Comparison of ENCODE assay signal across 8 cellular contexts in the genomic region with DNA sequence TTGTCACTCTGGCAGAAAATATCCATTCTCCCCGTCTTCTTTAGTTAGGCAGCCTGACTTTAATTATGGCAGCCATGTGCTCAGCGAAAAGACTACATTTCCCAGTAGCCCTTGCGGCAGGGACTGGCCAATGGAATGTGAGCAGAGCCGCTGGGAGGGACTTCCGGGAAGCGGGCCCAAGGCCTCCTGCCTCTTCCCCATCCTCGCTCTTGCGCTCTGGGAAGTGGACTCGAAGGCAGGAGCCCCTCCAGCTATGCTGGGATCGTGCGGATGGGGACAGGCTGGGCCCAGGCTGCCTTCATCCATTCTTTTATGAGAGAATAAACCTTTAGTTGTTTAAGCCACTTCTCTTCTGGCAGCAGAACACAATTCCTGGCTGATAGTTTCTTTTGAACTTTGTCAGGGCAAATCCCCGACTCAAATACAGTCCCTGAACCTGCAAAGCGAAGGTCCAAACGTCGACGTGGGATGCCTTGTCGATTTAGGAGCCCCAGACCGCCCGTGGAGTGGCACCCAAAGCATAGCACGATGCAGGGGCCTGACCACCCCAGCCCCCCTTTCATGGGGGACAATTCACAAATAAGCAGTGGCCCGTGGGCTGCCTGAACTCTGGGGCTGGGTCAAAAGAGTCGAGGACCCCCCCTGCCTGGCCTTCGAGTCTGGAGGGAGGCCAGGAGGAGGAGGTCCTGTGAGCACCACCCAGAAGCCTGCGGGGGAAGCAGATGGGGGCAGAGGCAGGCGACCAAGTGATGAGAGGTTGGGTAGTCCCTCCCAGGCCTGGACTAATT. TPM values are rescaled to one million over a fixed set of nuclear protein-coding genes. Genes with fewer than 3 reads are reported as not detected.
DNase-seq lines count a peak whose midpoint lies in the region; ATAC-seq, FAIRE-seq and TF ChIP-seq lines count a peak whose summit lies in the region.

No MANE protein-coding gene starts in this region.

- H3K27me3 Mint-ChIP-seq in activated naive CD4-positive, alpha-beta T cell treated with anti-CD3 and anti-CD28 coated beads, Interleukin-2, amount 10 ng/mL, durations not matched to agents 7 days and 5 days = peaks cover 5% of the 10 kb centered on the region

- intact Hi-C loops in head of caudate nucleus (cut with DNase I) (no loop called here), prostate gland (cut with DNase I) (no loop called here)

- no peak for TF ChIP-seq CTCF in NB4 (IDR thresholded peaks at IDR 0.05; ENCODE audit: low read depth, low read length)
- TF ChIP-seq CTCF in prostate gland (IDR thresholded peaks at IDR 0.05) = no peak

- peak; percentile 97 for ATAC-seq in SK-N-SH treated with all-trans-retinoic acid at 6 μM for 48 hours

- no peak overlapping the region for H3K27ac ChIP-seq in prostate gland

- H3K4me3 ChIP-seq in NB4 (ENCODE audit: low read depth, low read length) (no peak overlapping the region), prostate gland (no peak overlapping the region)

- TF ChIP-seq POLR2A in NB4 (IDR thresholded peaks at IDR 0.05; ENCODE audit: extremely low read depth, insufficient read length) (no peak), prostate gland (IDR thresholded peaks at IDR 0.05) (no peak)

- CTCF ChIA-PET in HEK293T (lab: Yijun Ruan, JAX) = interaction anchor here (0.9 to 1.3 kb wide), 2 partner anchors 125 to 135 kb away, joined by 3 read pairs; no protein-coding TSS in a partner anchor
- CTCF ChIA-PET in activated naive CD4-positive, alpha-beta T cell treated with anti-CD3 and anti-CD28 coated beads, Interleukin-2, amount 10 ng/mL, durations not matched to agents 7 days and 5 days (lab: Charles Lee) = interaction anchor here (0.8 to 2.6 kb wide), 2 partner anchors 126 to 135 kb away, joined by 3 to 7 read pairs; no protein-coding TSS in a partner anchor

- H3K36me3 Mint-ChIP-seq in activated naive CD4-positive, alpha-beta T cell treated with anti-CD3 and anti-CD28 coated beads, Interleukin-2, amount 10 ng/mL, durations not matched to agents 7 days and 5 days = peaks cover 1% of the 10 kb centered on the region

- POLR2A ChIA-PET in HEK293T (lab: Yijun Ruan, JAX) = interaction anchor here (1.4 kb wide), 1 partner anchor 12 kb away, joined by 4 read pairs; no protein-coding TSS in a partner anchor

- no peaks in the 10 kb centered on the region for H3K27me3 ChIP-seq in prostate gland (replicated peaks; ENCODE audit: insufficient read depth)

- no peaks in the 10 kb centered on the region for H3K36me3 ChIP-seq in prostate gland

- H3K9me3 Mint-ChIP-seq in activated naive CD4-positive, alpha-beta T cell treated with anti-CD3 and anti-CD28 coated beads, Interleukin-2, amount 10 ng/mL, durations not matched to agents 7 days and 5 days = peaks cover 2% of the 10 kb centered on the region

- H3K9me3 ChIP-seq in prostate gland = no peaks in the 10 kb centered on the region

- peaks cover 7% of the 10 kb centered on the region for H3K4me1 Mint-ChIP-seq in activated naive CD4-positive, alpha-beta T cell treated with anti-CD3 and anti-CD28 coated beads, Interleukin-2, amount 10 ng/mL, durations not matched to agents 7 days and 5 days

- DNase-seq in GM03348 (ENCODE audit: low spot score) (peak; percentile 95), HEK293T (ENCODE audit: extremely low spot score) (peak; percentile 92), NB4 (ENCODE audit: low read depth) (peak; percentile 86), head of caudate nucleus (peak; percentile 85 to 96 (median 93)), prostate gland (ENCODE audit: low spot score) (peak; percentile 72), urothelium cell line (ENCODE audit: low spot score) (peak; percentile 97)
- peak; percentile 93 for DNase-seq in activated naive CD4-positive, alpha-beta T cell treated with anti-CD3 and anti-CD28 coated beads, Interleukin-2, amount 10 ng/mL, durations not matched to agents 7 days and 5 days

- WGBS in prostate gland = 56% methylated on average over 25 of the region's 25 CpGs

- H3K4me1 ChIP-seq in prostate gland (replicated peaks) = no peaks in the 10 kb centered on the region

- FAIRE-seq in urothelium cell line (lab: Jason Lieb, UNC) = peak; percentile 91

- peak overlapping the region; percentile 75 for H3K27ac Mint-ChIP-seq in activated naive CD4-positive, alpha-beta T cell treated with anti-CD3 and anti-CD28 coated beads, Interleukin-2, amount 10 ng/mL, durations not matched to agents 7 days and 5 days

- H3K4me3 Mint-ChIP-seq in activated naive CD4-positive, alpha-beta T cell treated with anti-CD3 and anti-CD28 coated beads, Interleukin-2, amount 10 ng/mL, durations not matched to agents 7 days and 5 days = no peak overlapping the region

TF ChIP-seq in HEK293T, 16 proteins besides CTCF, POLR2A, EP300 and RAD21:
- TF ChIP-seq FOXK2 (IDR thresholded peaks at IDR 0.05) (no peak), SP1 (IDR thresholded peaks at IDR 0.05) (no peak), ARNT (IDR thresholded peaks at IDR 0.05) (no peak), L3MBTL2 (conservative IDR thresholded peaks at IDR 0.05) (peak; percentile 97), LEF1 (IDR thresholded peaks at IDR 0.05; ENCODE audit: borderline replicate concordance) (no peak), ELF4 (IDR thresholded peaks at IDR 0.05) (peak; percentile 90), NFRKB (IDR thresholded peaks at IDR 0.05) (no peak)

TF ChIP-seq in SK-N-SH treated with all-trans-retinoic acid at 6 μM for 48 hours, 23 proteins besides CTCF, POLR2A, EP300 and RAD21:
- TF ChIP-seq BACH2 (CRISPR knock-in tag; IDR thresholded peaks at IDR 0.05; ENCODE audit: borderline replicate concordance) (no peak), OSR1 (CRISPR knock-in tag; IDR thresholded peaks at IDR 0.05) (no peak)
- TF ChIP-seq, protein P1, sequence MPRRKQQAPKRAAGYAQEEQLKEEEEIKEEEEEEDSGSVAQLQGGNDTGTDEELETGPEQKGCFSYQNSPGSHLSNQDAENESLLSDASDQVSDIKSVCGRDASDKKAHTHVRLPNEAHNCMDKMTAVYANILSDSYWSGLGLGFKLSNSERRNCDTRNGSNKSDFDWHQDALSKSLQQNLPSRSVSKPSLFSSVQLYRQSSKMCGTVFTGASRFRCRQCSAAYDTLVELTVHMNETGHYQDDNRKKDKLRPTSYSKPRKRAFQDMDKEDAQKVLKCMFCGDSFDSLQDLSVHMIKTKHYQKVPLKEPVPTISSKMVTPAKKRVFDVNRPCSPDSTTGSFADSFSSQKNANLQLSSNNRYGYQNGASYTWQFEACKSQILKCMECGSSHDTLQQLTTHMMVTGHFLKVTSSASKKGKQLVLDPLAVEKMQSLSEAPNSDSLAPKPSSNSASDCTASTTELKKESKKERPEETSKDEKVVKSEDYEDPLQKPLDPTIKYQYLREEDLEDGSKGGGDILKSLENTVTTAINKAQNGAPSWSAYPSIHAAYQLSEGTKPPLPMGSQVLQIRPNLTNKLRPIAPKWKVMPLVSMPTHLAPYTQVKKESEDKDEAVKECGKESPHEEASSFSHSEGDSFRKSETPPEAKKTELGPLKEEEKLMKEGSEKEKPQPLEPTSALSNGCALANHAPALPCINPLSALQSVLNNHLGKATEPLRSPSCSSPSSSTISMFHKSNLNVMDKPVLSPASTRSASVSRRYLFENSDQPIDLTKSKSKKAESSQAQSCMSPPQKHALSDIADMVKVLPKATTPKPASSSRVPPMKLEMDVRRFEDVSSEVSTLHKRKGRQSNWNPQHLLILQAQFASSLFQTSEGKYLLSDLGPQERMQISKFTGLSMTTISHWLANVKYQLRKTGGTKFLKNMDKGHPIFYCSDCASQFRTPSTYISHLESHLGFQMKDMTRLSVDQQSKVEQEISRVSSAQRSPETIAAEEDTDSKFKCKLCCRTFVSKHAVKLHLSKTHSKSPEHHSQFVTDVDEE (CRISPR knock-in tag; IDR thresholded peaks at IDR 0.05) = peak; percentile 65; the same call in 1 of the 2 replicates

RNA-seq across cellular contexts. Expression of a gene that starts 15.6 kb away (rescaled TPM):
- not detected for total RNA-seq in prostate gland
